In the genomic region with DNA sequence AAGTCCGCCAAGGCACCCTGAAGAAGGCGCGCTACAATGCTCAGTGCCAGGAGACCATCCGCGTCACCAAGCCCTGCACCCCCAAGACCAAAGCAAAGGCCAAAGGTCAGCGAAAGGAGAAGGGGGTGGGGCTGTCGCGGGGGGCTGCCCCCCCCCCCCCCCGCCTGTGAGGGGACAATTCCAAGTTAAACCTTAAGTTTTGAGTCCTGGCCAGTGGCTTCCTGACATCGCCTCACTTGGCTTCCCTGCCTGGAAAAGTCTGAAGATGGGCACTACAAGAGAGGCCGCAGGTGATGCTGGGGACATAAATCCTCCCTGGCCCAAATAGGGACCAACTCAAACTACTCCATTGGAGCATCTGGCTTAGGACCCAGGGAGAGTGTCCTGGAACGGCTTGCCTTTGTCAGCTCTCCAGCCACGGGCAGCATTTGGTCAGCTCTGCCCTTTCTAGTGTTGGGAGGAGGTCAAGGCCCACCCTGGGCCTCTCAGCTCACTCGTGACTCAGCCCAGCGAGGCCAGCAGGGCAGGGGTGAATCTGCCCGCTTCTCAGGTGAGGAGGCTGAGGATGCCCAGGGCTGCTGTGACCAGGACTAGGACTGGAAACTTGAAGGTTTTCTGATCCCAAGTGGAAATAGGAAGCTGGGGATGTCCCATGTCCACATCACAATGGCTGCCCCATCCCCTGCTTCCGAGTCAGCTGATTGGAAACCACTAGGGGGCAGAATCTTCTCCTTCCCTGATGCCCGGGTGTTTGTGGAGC, we compare ENCODE assay signal across 8 cellular contexts. TPM values are rescaled to one million over a fixed set of nuclear protein-coding genes. Genes with fewer than 3 reads are reported as not detected.
DNase-seq lines count a peak whose midpoint lies in the region; ATAC-seq, FAIRE-seq and TF ChIP-seq lines count a peak whose summit lies in the region.

No MANE protein-coding gene starts in this region.

- H3K27ac ChIP-seq in KMS-11 (no peak overlapping the region), astrocyte (ENCODE audit: low read depth, low read length) (no peak overlapping the region), upper lobe of right lung (no peak overlapping the region)

- H3K4me3 Mint-ChIP-seq in astrocyte (ENCODE audit: unreplicated experiment) = peak overlapping the region; percentile 62

- H3K27ac Mint-ChIP-seq in astrocyte (ENCODE audit: unreplicated experiment) = no peak overlapping the region

- H3K4me1 Mint-ChIP-seq in astrocyte (ENCODE audit: low read depth, unreplicated experiment) = no peaks in the 10 kb centered on the region

- H3K9ac ChIP-seq in KMS-11 (no peak overlapping the region), astrocyte (ENCODE audit: low read length) (peak overlapping the region; percentile 84)

- no peaks in the 10 kb centered on the region for H3K79me2 ChIP-seq in KMS-11 (ENCODE audit: insufficient read depth, low read depth)
- peaks cover 14% of the 10 kb centered on the region for H3K79me2 ChIP-seq in astrocyte (ENCODE audit: insufficient read depth, low read length)

- H3K36me3 ChIP-seq in KMS-11 (ENCODE audit: insufficient read depth) = no peaks in the 10 kb centered on the region
- no peaks in the 10 kb centered on the region for H3K36me3 ChIP-seq in astrocyte (ENCODE audit: insufficient read depth, low read length)
- H3K36me3 ChIP-seq in upper lobe of right lung = no peaks in the 10 kb centered on the region

- no peak overlapping the region for H2AFZ ChIP-seq in KMS-11 (ENCODE audit: low read depth)
- peak overlapping the region; percentile 63 for H2AFZ ChIP-seq in astrocyte (ENCODE audit: low read depth, low read length)

- intact Hi-C loops in upper lobe of right lung (cut with DNase I) = no loop called here

- peaks cover 24% of the 10 kb centered on the region for H3K27me3 ChIP-seq in KMS-11 (ENCODE audit: insufficient read depth, low read depth)
- H3K27me3 ChIP-seq in astrocyte (ENCODE audit: insufficient read depth, low read length) = peaks cover 3% of the 10 kb centered on the region
- H3K27me3 ChIP-seq in upper lobe of right lung = peaks cover 22% of the 10 kb centered on the region

- H3K27me3 Mint-ChIP-seq in astrocyte (ENCODE audit: low read depth, unreplicated experiment) = peaks cover 18% of the 10 kb centered on the region

- H3K4me1 ChIP-seq in KMS-11 (ENCODE audit: low read depth, poor library complexity, severe bottlenecking) = peaks cover 9% of the 10 kb centered on the region
- peaks cover 11% of the 10 kb centered on the region for H3K4me1 ChIP-seq in astrocyte (ENCODE audit: insufficient read depth, low read length)
- H3K4me1 ChIP-seq in upper lobe of right lung = peaks cover 23% of the 10 kb centered on the region

- TF ChIP-seq CTCF in KMS-11 (conservative IDR thresholded peaks at IDR 0.05; ENCODE audit: low read depth, low read length) = peak; percentile 24; the same call in 1 of the 2 replicates
- TF ChIP-seq CTCF in astrocyte (IDR thresholded peaks at IDR 0.05; ENCODE audit: insufficient read depth, low read depth, low read length) = peak; percentile 54
- peak; percentile 51 for TF ChIP-seq CTCF in upper lobe of right lung (IDR thresholded peaks at IDR 0.05)

- H3K4me2 ChIP-seq in KMS-11 (no peak overlapping the region), astrocyte (ENCODE audit: low read length) (peak overlapping the region; percentile 98)

- H4K20me1 ChIP-seq in KMS-11 (ENCODE audit: insufficient read depth) (no peaks in the 10 kb centered on the region), astrocyte (ENCODE audit: insufficient read depth, low read length) (peaks cover 11% of the 10 kb centered on the region)

- peak; percentile 66 for DNase-seq in DMS 273 (lab: John Stamatoyannopoulos, UW; ENCODE audit: unreplicated experiment)
- DNase-seq in astrocyte (ENCODE audit: low read depth) = no peak
- DNase-seq in kidney tubule cell (ENCODE audit: low spot score) = peak; percentile 50
- no peak for DNase-seq in upper lobe of right lung
- no peak for DNase-seq in cortex of kidney (lab: John Stamatoyannopoulos, UW)
- no peak for DNase-seq in mesenteric fat pad (ENCODE audit: low spot score)

- no peak overlapping the region for H3K4me3 ChIP-seq in KMS-11 (IDR thresholded peaks at IDR 0.05; ENCODE audit: insufficient read depth, low read depth, low read length)
- peak overlapping the region; percentile 68 for H3K4me3 ChIP-seq in astrocyte (ENCODE audit: insufficient read depth, low read depth, low read length)
- peak overlapping the region; percentile 67 for H3K4me3 ChIP-seq in upper lobe of right lung

- H3K9me3 Mint-ChIP-seq in astrocyte (ENCODE audit: unreplicated experiment) = no peaks in the 10 kb centered on the region

- peaks cover 4% of the 10 kb centered on the region for H3K36me3 Mint-ChIP-seq in astrocyte (ENCODE audit: low read depth, unreplicated experiment)

- FAIRE-seq in astrocyte (lab: Jason Lieb, UNC) = no peak

- ATAC-seq in upper lobe of right lung (no peak), HG03378 (IDR thresholded peaks at IDR 0.05; ENCODE audit: unreplicated experiment) (no peak)

- H3K9me3 ChIP-seq in astrocyte (ENCODE audit: insufficient read depth, low read depth, low read length) = no peaks in the 10 kb centered on the region
- no peaks in the 10 kb centered on the region for H3K9me3 ChIP-seq in upper lobe of right lung

RNA-seq across cellular contexts. Expression of a gene that starts 1.4 kb away (rescaled TPM):
- total RNA-seq in astrocyte (277 and 325 TPM in 2 replicates), upper lobe of right lung (24.7 TPM), mesenteric fat pad (13.9 TPM)

RNA-seq across cellular contexts. Expression of a gene that starts 8.8 kb away (rescaled TPM):
- total RNA-seq in astrocyte (0.27 and 0.43 TPM in 2 replicates), upper lobe of right lung (0.35 TPM), mesenteric fat pad (not detected)

RNA-seq across cellular contexts. Expression of a gene that starts 35.6 kb away (rescaled TPM):
- total RNA-seq in astrocyte (53.8 and 59.3 TPM in 2 replicates), upper lobe of right lung (50.4 TPM), mesenteric fat pad (54.3 TPM)

Comparison
In these comparisons a context has a peak if more than half of its experiments do, and no peak if none do; other contexts are left out.
1. DNase-seq: peak in DMS 273 (single experiment) and kidney tubule cell (single experiment); none in astrocyte (single experiment), upper lobe of right lung (single experiment), cortex of kidney (single experiment) and mesenteric fat pad (single experiment).
2. RNA of a gene that starts 1.4 kb away (total RNA-seq): 277 to 325 TPM in astrocyte; 24.7 TPM in upper lobe of right lung (single experiment) and 13.9 TPM in mesenteric fat pad (single experiment); every median in the first group is over 10 times any median in the second.
3. Peak in every context shown above with its lines, with median percentiles within 50 percentile points of each other: CTCF ChIP-seq.